In genomic region chr4:6225469-6225868, GRCh38 we compare ENCODE assay signal across 11 cellular contexts. TPM values are rescaled to one million over a fixed set of nuclear protein-coding genes. Genes with fewer than 3 reads are reported as not detected.
DNase-seq lines count a peak whose midpoint lies in the region; ATAC-seq, FAIRE-seq and TF ChIP-seq lines count a peak whose summit lies in the region.
"Had no signal": no experiment of that assay in that cellular context is flagged by ENCODE, and none has a peak within 500 bp of the region (broad histone marks: within the 10 kb centered on the region; RNA-seq: fewer than 3 reads in every experiment).

No MANE protein-coding gene starts in this region.

- no peaks in the 10 kb centered on the region for H3K4me1 Mint-ChIP-seq in activated naive CD4-positive, alpha-beta T cell treated with anti-CD3 and anti-CD28 coated beads, Interleukin-2, amount 10 ng/mL, durations not matched to agents 7 days and 5 days

- no peaks in the 10 kb centered on the region for H3K4me1 ChIP-seq in psoas muscle

- no peak overlapping the region for H3K4me3 ChIP-seq in fibroblast of the aortic adventitia (ENCODE audit: low read depth, low read length)
- H3K4me3 ChIP-seq in psoas muscle: no peak overlapping the region

- in situ Hi-C loops in SK-MEL-5 (cut with HindIII; ENCODE audit: low pct_unique_long_range_greater_than_20kb, low sequenced_read_pairs): no loop called here

- H3K4me3 Mint-ChIP-seq in activated naive CD4-positive, alpha-beta T cell treated with anti-CD3 and anti-CD28 coated beads, Interleukin-2, amount 10 ng/mL, durations not matched to agents 7 days and 5 days: no peak overlapping the region

- no peak for TF ChIP-seq CTCF in fibroblast of the aortic adventitia (IDR thresholded peaks at IDR 0.05; ENCODE audit: insufficient read depth, low read length)
- TF ChIP-seq CTCF in psoas muscle (IDR thresholded peaks at IDR 0.05): no peak

- H3K36me3 ChIP-seq in psoas muscle (ENCODE audit: insufficient read depth in 1 of 2, low read depth in 1 of 2): no peaks in the 10 kb centered on the region

- FAIRE-seq in urothelium cell line (lab: Jason Lieb, UNC): no peak

- DNase-seq in activated naive CD4-positive, alpha-beta T cell treated with anti-CD3 and anti-CD28 coated beads, Interleukin-2, amount 10 ng/mL, durations not matched to agents 7 days and 5 days: peak; percentile 56
- DNase-seq in activated naive CD4-positive, alpha-beta T cell treated with anti-CD3 and anti-CD28 coated beads, Interleukin-2, amount 50 U/mL, for 72 hours (ENCODE audit: low spot score in 2 of 2): no peak
- DNase-seq in SK-MEL-5 (ENCODE audit: low read depth, low spot score) (peak; percentile 10), fibroblast of the aortic adventitia (ENCODE audit: low read depth) (peak; percentile 13), urothelium cell line (ENCODE audit: low spot score) (peak; percentile 38), NCI-H1105 (lab: John Stamatoyannopoulos, UW) (no peak), psoas muscle (no peak)
- DNase-seq: central memory CD4-positive, alpha-beta T cell; right cardiac atrium had no signal

- H3K27me3 Mint-ChIP-seq in activated naive CD4-positive, alpha-beta T cell treated with anti-CD3 and anti-CD28 coated beads, Interleukin-2, amount 10 ng/mL, durations not matched to agents 7 days and 5 days: peaks cover 39% of the 10 kb centered on the region

- no peak overlapping the region for H3K27ac ChIP-seq in psoas muscle

- peaks cover 9% of the 10 kb centered on the region for H3K9me3 Mint-ChIP-seq in activated naive CD4-positive, alpha-beta T cell treated with anti-CD3 and anti-CD28 coated beads, Interleukin-2, amount 10 ng/mL, durations not matched to agents 7 days and 5 days
- peaks cover 0 to 4% of the 10 kb centered on the region in 2 donors for H3K9me3 Mint-ChIP-seq in activated naive CD4-positive, alpha-beta T cell treated with anti-CD3 and anti-CD28 coated beads, Interleukin-2, amount 50 U/mL, for 72 hours

- peaks cover 0 to 53% (median 14%) of the 10 kb centered on the region in 3 donors for H3K27me3 ChIP-seq in psoas muscle (ENCODE audit: insufficient read depth in 3 of 3, low read length in 2 of 3)

- no peaks in the 10 kb centered on the region for H3K36me3 Mint-ChIP-seq in activated naive CD4-positive, alpha-beta T cell treated with anti-CD3 and anti-CD28 coated beads, Interleukin-2, amount 10 ng/mL, durations not matched to agents 7 days and 5 days
- peaks cover 6 to 14% of the 10 kb centered on the region in 2 donors for H3K36me3 Mint-ChIP-seq in activated naive CD4-positive, alpha-beta T cell treated with anti-CD3 and anti-CD28 coated beads, Interleukin-2, amount 50 U/mL, for 72 hours

- H3K9me3 ChIP-seq in psoas muscle: no peaks in the 10 kb centered on the region

- CTCF ChIA-PET in activated naive CD4-positive, alpha-beta T cell treated with anti-CD3 and anti-CD28 coated beads, Interleukin-2, amount 10 ng/mL, durations not matched to agents 7 days and 5 days (lab: Charles Lee): no interaction called here

- WGBS in psoas muscle, 3 donors: 37 to 42% (median 38%) methylated on average over 7 of the region's 7 CpGs

- no peak overlapping the region for H3K27ac Mint-ChIP-seq in activated naive CD4-positive, alpha-beta T cell treated with anti-CD3 and anti-CD28 coated beads, Interleukin-2, amount 10 ng/mL, durations not matched to agents 7 days and 5 days
- H3K27ac Mint-ChIP-seq in activated naive CD4-positive, alpha-beta T cell treated with anti-CD3 and anti-CD28 coated beads, Interleukin-2, amount 50 U/mL, for 72 hours: no peak overlapping the region

- ATAC-seq in activated naive CD4-positive, alpha-beta T cell treated with anti-CD3 and anti-CD28 coated beads, Interleukin-2, amount 50 U/mL, for 72 hours: no peak
- ATAC-seq in HG02763 (IDR thresholded peaks at IDR 0.05; ENCODE audit: unreplicated experiment) (no peak), psoas muscle (no peak)
- ATAC-seq: right cardiac atrium had no signal

- intact Hi-C loops in psoas muscle (cut with DNase I): no loop called here

RNA-seq across cellular contexts. Expression of gene JAKMIP1, which starts 25.1 kb away (rescaled TPM):
- total RNA-seq in activated naive CD4-positive, alpha-beta T cell treated with anti-CD3 and anti-CD28 coated beads, Interleukin-2, amount 50 U/mL, for 72 hours: 1 to 10 TPM; 1.3 to 7.4 TPM
- not detected in 2 replicates for total RNA-seq in SK-MEL-5 (2014; rRNA removed; shearing (Covaris generic))
- polyA plus RNA-seq in SK-MEL-5 (2015; cell fraction: cytosol; rRNA removed): not detected in 2 replicates
- polyA plus RNA-seq in SK-MEL-5 (2015; cell fraction: nucleus; rRNA removed): not detected in 2 replicates
- total RNA-seq in fibroblast of the aortic adventitia (ENCODE audit: low replicate concordance) (not detected in 2 replicates), psoas muscle (not detected)
- under 1 TPM in 1 of 3 donors, not detected in 2; 0.04 TPM for polyA plus RNA-seq in psoas muscle
- polyA plus RNA-seq: BJ had no signal

RNA-seq across cellular contexts. Expression of gene WFS1, which starts 44.2 kb away (rescaled TPM):
- total RNA-seq in activated naive CD4-positive, alpha-beta T cell treated with anti-CD3 and anti-CD28 coated beads, Interleukin-2, amount 50 U/mL, for 72 hours: 1 to 10 TPM; 1.8 to 3.2 TPM
- total RNA-seq in SK-MEL-5 (2014; rRNA removed; shearing (Covaris generic)): 10.9 and 11.4 TPM in 2 replicates
- 46.0 and 46.6 TPM in 2 replicates for polyA plus RNA-seq in SK-MEL-5 (2015; cell fraction: cytosol; rRNA removed)
- 43.9 and 52.3 TPM in 2 replicates for polyA plus RNA-seq in SK-MEL-5 (2015; cell fraction: nucleus; rRNA removed)
- total RNA-seq in fibroblast of the aortic adventitia (ENCODE audit: low replicate concordance): 9.7 and 14.3 TPM in 2 replicates
- total RNA-seq in psoas muscle: 10 to 100 TPM in 2 of 4 donors, 1 to 10 TPM in 2; 8.0 to 13.3 (median 10.0) TPM
- polyA plus RNA-seq in psoas muscle: 10 to 100 TPM in 1 of 3 donors, 1 to 10 TPM in 2; 5.9 to 13.2 (median 7.0) TPM

Comparison
In these comparisons a context has a peak if more than half of its experiments do, and no peak if none do; other contexts are left out.
1. DNase-seq: peak in activated naive CD4-positive, alpha-beta T cell treated with anti-CD3 and anti-CD28 coated beads, Interleukin-2, amount 10 ng/mL, durations not matched to agents 7 days and 5 days (single experiment), SK-MEL-5 (single experiment), fibroblast of the aortic adventitia (single experiment) and urothelium cell line (single experiment); none in activated naive CD4-positive, alpha-beta T cell treated with anti-CD3 and anti-CD28 coated beads, Interleukin-2, amount 50 U/mL, for 72 hours (0 of 2), NCI-H1105 (single experiment) and psoas muscle (0 of 2).